In the genomic region with DNA sequence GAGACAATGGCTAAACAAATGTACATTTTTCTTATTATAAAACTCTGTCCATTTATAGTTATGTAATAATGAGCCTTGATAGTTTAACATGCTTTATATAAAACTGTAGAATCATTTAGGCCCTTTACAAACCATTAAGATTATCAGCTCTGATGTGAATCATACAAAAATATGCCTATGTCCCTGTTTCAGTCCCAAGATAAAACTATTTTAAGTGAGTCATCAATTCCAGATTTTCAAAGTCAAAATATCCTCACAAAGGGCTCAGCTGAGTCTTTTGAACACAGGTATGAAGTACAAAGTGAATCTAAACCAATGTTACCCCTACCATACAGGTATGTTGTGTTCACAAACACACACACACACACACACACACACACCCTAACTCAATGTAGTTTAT, we compare ENCODE assay signal across 16 cellular contexts.
DNase-seq lines count a peak whose midpoint lies in the region; TF ChIP-seq lines count a peak whose summit lies in the region.
"Had no signal": no experiment of that assay in that cellular context is flagged by ENCODE, and none has a peak within 500 bp of the region (broad histone marks: within the 10 kb centered on the region; RNA-seq: fewer than 3 reads in every experiment).

No MANE protein-coding gene starts in this region.

- peaks cover 15% of the 10 kb centered on the region for H3K36me3 Mint-ChIP-seq in nephron progenitor cell (ENCODE audit: low read depth)
- H3K36me3 Mint-ChIP-seq: CD8-positive, alpha-beta T cell; naive B cell; WTC11 had no signal

- H3F3A ChIP-seq in smooth muscle cell (ENCODE audit: low read depth) = no peaks in the 10 kb centered on the region

- peak overlapping the region; percentile 72 for H3K27ac ChIP-seq in SK-N-MC
- no peak overlapping the region for H3K27ac ChIP-seq in fibroblast of lung (ENCODE audit: insufficient read depth, low read length)
- no peak overlapping the region for H3K27ac ChIP-seq in smooth muscle cell (ENCODE audit: low read depth)
- H3K27ac ChIP-seq: heart right ventricle, left lung had no signal

- H3K27ac Mint-ChIP-seq in nephron progenitor cell = no peak overlapping the region
- H3K27ac Mint-ChIP-seq: CD8-positive, alpha-beta T cell; endodermal cell; naive B cell had no signal

- no peaks in the 10 kb centered on the region for H3K27me3 Mint-ChIP-seq in nephron progenitor cell (ENCODE audit: low read depth, poor library complexity)
- H3K27me3 Mint-ChIP-seq: naive B cell had no signal

- no peak overlapping the region for H3K4me3 Mint-ChIP-seq in nephron progenitor cell
- H3K4me3 Mint-ChIP-seq: CD8-positive, alpha-beta T cell; endodermal cell; naive B cell; WTC11 had no signal

- no peaks in the 10 kb centered on the region for H3K27me3 ChIP-seq in fibroblast of lung (ENCODE audit: control insufficient read depth, insufficient read depth, low read length)
- no peaks in the 10 kb centered on the region for H3K27me3 ChIP-seq in smooth muscle cell (ENCODE audit: low read depth)
- H3K27me3 ChIP-seq: heart right ventricle, left lung had no signal

- H3K36me3 ChIP-seq in SK-N-MC (ENCODE audit: insufficient read depth, low read length) = peaks cover 4% of the 10 kb centered on the region; the same call in 1 of the 2 replicates
- no peaks in the 10 kb centered on the region for H3K36me3 ChIP-seq in fibroblast of lung (ENCODE audit: control insufficient read depth, insufficient read depth, low read length)
- H3K36me3 ChIP-seq in smooth muscle cell (ENCODE audit: low read depth) = no peaks in the 10 kb centered on the region
- H3K36me3 ChIP-seq: heart right ventricle, left lung had no signal

- H2AFZ ChIP-seq in fibroblast of lung (ENCODE audit: low read length) = no peak overlapping the region
- H2AFZ ChIP-seq in smooth muscle cell (ENCODE audit: low read depth) = no peak overlapping the region

- peaks cover 2% of the 10 kb centered on the region for H3K79me2 ChIP-seq in fibroblast of lung (ENCODE audit: control insufficient read depth, insufficient read depth, low read length)
- peaks cover 22% of the 10 kb centered on the region for H3K79me2 ChIP-seq in smooth muscle cell (ENCODE audit: low read depth)

- TF ChIP-seq CTCF in fibroblast of lung (conservative IDR thresholded peaks at IDR 0.05 in 1 of 2, IDR thresholded peaks at IDR 0.05 in 1 of 2; ENCODE audit: low read depth in 1 of 2, low read length in 2 of 2) (no peak), smooth muscle cell (IDR thresholded peaks at IDR 0.05; ENCODE audit: borderline replicate concordance, insufficient read depth, poor library complexity, severe bottlenecking) (no peak), nephron progenitor cell (IDR thresholded peaks at IDR 0.05) (no peak)

- H3K4me1 ChIP-seq in fibroblast of lung (ENCODE audit: control insufficient read depth, extremely low read depth, insufficient read depth, low read length) (no peaks in the 10 kb centered on the region), smooth muscle cell (ENCODE audit: low read depth) (peaks cover 22% of the 10 kb centered on the region)
- H3K4me1 ChIP-seq: left lung had no signal

- H3K4me3 ChIP-seq in SK-N-MC = no peak overlapping the region
- H3K4me3 ChIP-seq in fibroblast of lung (replicated peaks in 1 of 4; ENCODE audit: control extremely low read depth in 1 of 4, insufficient read depth in 1 of 4, low read depth in 3 of 4, low read length in 4 of 4) = no peak overlapping the region
- H3K4me3 ChIP-seq in smooth muscle cell = no peak overlapping the region
- H3K4me3 ChIP-seq: heart right ventricle, left lung had no signal

- H3K9me3 Mint-ChIP-seq in nephron progenitor cell = no peaks in the 10 kb centered on the region
- H3K9me3 Mint-ChIP-seq: endodermal cell, WTC11 had no signal

- H3K9me3 ChIP-seq in SK-N-MC (ENCODE audit: low read depth, low read length) (no peaks in the 10 kb centered on the region), fibroblast of lung (ENCODE audit: control insufficient read depth, insufficient read depth, low read depth, low read length) (no peaks in the 10 kb centered on the region), smooth muscle cell (replicated peaks; ENCODE audit: low read depth) (no peaks in the 10 kb centered on the region)
- H3K9me3 ChIP-seq: heart right ventricle, left lung had no signal

- H3K4me2 ChIP-seq in fibroblast of lung (ENCODE audit: extremely low read depth, insufficient read depth, low read length) (no peak overlapping the region), smooth muscle cell (peak overlapping the region; percentile 0)

- H4K20me1 ChIP-seq in fibroblast of lung (ENCODE audit: control insufficient read depth, extremely low read depth, insufficient read depth, low read length) (peaks cover 1% of the 10 kb centered on the region), smooth muscle cell (ENCODE audit: low read depth) (no peaks in the 10 kb centered on the region)

- H3K4me1 Mint-ChIP-seq in nephron progenitor cell = peaks cover 5% of the 10 kb centered on the region
- H3K4me1 Mint-ChIP-seq: naive B cell had no signal

- no peak overlapping the region for H3K9ac ChIP-seq in SK-N-MC (ENCODE audit: insufficient read length)
- no peak overlapping the region for H3K9ac ChIP-seq in fibroblast of lung (ENCODE audit: insufficient read depth, low read length)
- H3K9ac ChIP-seq in smooth muscle cell (ENCODE audit: low read depth) = no peak overlapping the region

- DNase-seq in GM04503 (ENCODE audit: low read depth) (peak; percentile 18), SK-N-MC (ENCODE audit: low read depth, low spot score) (no peak), fibroblast of lung (ENCODE audit: low read depth in 2 of 2) (peak; percentile 53 to 77), smooth muscle cell (lab: John Stamatoyannopoulos, UW; ENCODE audit: unreplicated experiment) (no peak), NCI-H524 (lab: John Stamatoyannopoulos, UW) (no peak), nephron progenitor cell (no peak), NCI-H524 treated with DMSO at 0.1 percent for 48 hours (lab: John Stamatoyannopoulos, UW) (no peak)
- DNase-seq: CD8-positive, alpha-beta T cell; endodermal cell; heart right ventricle; left lung; naive B cell; NCI-H1417 treated with DMSO at 0.1 percent for 48 hours; NCI-H2227 treated with DMSO at 0.1 percent for 48 hours; T-helper 1 cell had no signal

Comparison
In these comparisons a context has a peak if more than half of its experiments do, and no peak if none do; other contexts are left out.
1. DNase-seq: peak in GM04503 (single experiment) and fibroblast of lung (2 of 2); none in SK-N-MC (single experiment), smooth muscle cell (single experiment), NCI-H524 (0 of 2), nephron progenitor cell (single experiment) and NCI-H524 treated with DMSO at 0.1 percent for 48 hours (single experiment).